19 cellular contexts compared by ENCODE assay signal in the genomic region with DNA sequence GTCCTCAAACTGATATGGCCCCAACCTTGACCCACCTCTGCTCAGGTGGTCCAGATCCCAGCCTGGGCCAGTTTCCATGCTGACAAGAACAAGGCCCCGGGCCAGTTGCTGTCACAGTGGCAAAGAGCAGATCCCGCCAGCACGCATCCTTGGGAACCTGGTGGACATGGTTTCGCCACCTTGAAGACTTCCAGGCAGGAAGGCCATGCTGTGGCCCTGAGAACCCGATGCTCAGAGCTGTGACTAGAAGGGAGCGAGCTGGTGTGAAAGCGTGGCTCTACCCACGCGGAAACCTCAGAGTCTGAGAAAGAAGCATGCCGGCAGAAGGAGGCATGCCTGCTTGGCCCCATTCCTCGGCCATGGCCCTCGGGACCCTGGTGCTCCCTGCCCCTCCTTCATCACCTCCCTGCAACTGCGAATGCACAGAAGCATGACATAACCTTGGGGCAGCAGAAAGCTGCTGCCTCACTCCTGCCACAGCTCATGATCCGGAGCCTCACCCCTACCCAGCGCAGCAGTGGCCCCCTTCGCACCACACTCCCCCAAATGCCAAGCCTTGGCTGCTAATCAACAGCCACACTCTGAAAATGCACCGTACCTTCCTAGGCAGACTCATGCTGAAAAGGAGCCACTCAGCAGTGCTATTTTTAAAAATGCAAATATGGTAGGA. TPM values are rescaled to one million over a fixed set of nuclear protein-coding genes. Genes with fewer than 3 reads are reported as not detected.
A peak's percentile ranks its signal among the peaks of the same experiment; 100 is the strongest.
DNase-seq lines count a peak whose midpoint lies in the region; ATAC-seq and TF ChIP-seq lines count a peak whose summit lies in the region.
"Had no signal": no experiment of that assay in that cellular context is flagged by ENCODE, and none has a peak within 500 bp of the region (broad histone marks: within the 10 kb centered on the region; RNA-seq: fewer than 3 reads in every experiment).

No MANE protein-coding gene starts in this region.

- no peaks in the 10 kb centered on the region for H3K36me3 ChIP-seq in right atrium auricular region
- H3K36me3 ChIP-seq: adrenal gland had no signal

- no peak overlapping the region for H3K4me3 Mint-ChIP-seq in stimulated activated memory B cell treated with anti-CD40 and anti-IgM and Interleukin-4, amounts not matched to agents 10 μg/mL and 1 μg/mL and 100 μg/mL, for 72 hours

- peak; percentile 45 for ATAC-seq in stimulated activated memory B cell treated with anti-CD40 and anti-IgM and Interleukin-4, amounts not matched to agents 10 μg/mL and 1 μg/mL and 100 μg/mL, for 72 hours
- ATAC-seq: PC-3 had no signal

- H3K4me1 ChIP-seq in right atrium auricular region = peaks cover 0 to 55% of the 10 kb centered on the region in 2 donors

- DNase-seq in SKM-1 treated with dmso at 0.1 percent for 144 hours (lab: John Stamatoyannopoulos, UW; ENCODE audit: unreplicated experiment) (peak; percentile 46), SKM-1 (lab: John Stamatoyannopoulos, UW; ENCODE audit: unreplicated experiment) (no peak), right atrium auricular region (ENCODE audit: low spot score) (no peak), lower leg skin (ENCODE audit: low spot score in 2 of 2) (no peak), kidney tubule cell (ENCODE audit: low spot score) (no peak), NCI-H1930 (lab: John Stamatoyannopoulos, UW) (no peak)
- DNase-seq: ACHN; activated CD4-positive, CD25-positive, alpha-beta regulatory T cell treated with anti-CD3 and anti-CD28 coated beads, Interleukin-2, amount 50 U/mL, for 72 hours; H7; mesenchymal stem cell; PC-3; T-helper 1 cell had no signal

- TF ChIP-seq CTCF in right atrium auricular region (IDR thresholded peaks at IDR 0.05) (no peak), lower leg skin (IDR thresholded peaks at IDR 0.05) (no peak)

- WGBS in lower leg skin, 2 donors = 78 to 86% methylated on average over 17 of the region's 17 CpGs

- H3K4me3 ChIP-seq in right atrium auricular region (no peak overlapping the region), lower leg skin (ENCODE audit: low read depth, poor library complexity, severe bottlenecking) (no peak overlapping the region)
- H3K4me3 ChIP-seq: adrenal gland, tibial nerve had no signal

- H3K4me1 Mint-ChIP-seq in stimulated activated memory B cell treated with anti-CD40 and anti-IgM and Interleukin-4, amounts not matched to agents 10 μg/mL and 1 μg/mL and 100 μg/mL, for 72 hours = peaks cover 58% of the 10 kb centered on the region

- H3K27ac ChIP-seq in angular gyrus (ENCODE audit: low read depth, low read length) (peak overlapping the region; percentile 71), right atrium auricular region (peak overlapping the region; percentile 67 to 77)
- H3K27ac ChIP-seq: tibial nerve had no signal

- H3K36me3 Mint-ChIP-seq in stimulated activated memory B cell treated with anti-CD40 and anti-IgM and Interleukin-4, amounts not matched to agents 10 μg/mL and 1 μg/mL and 100 μg/mL, for 72 hours = peaks cover 29% of the 10 kb centered on the region

- TF ChIP-seq POLR2A in lower leg skin (IDR thresholded peaks at IDR 0.05) = no peak

- no peaks in the 10 kb centered on the region for H3K27me3 Mint-ChIP-seq in stimulated activated memory B cell treated with anti-CD40 and anti-IgM and Interleukin-4, amounts not matched to agents 10 μg/mL and 1 μg/mL and 100 μg/mL, for 72 hours

- intact Hi-C loops in lower leg skin (cut with DNase I; ENCODE audit: low total_unique reads) = no loop called here

- no peaks in the 10 kb centered on the region for H3K9me3 ChIP-seq in right atrium auricular region
- H3K9me3 ChIP-seq: adrenal gland, tibial nerve had no signal

- peak overlapping the region; percentile 64 for H3K27ac Mint-ChIP-seq in stimulated activated memory B cell treated with anti-CD40 and anti-IgM and Interleukin-4, amounts not matched to agents 10 μg/mL and 1 μg/mL and 100 μg/mL, for 72 hours

- H3K27me3 ChIP-seq in right atrium auricular region = no peaks in the 10 kb centered on the region
- H3K27me3 ChIP-seq: adrenal gland, tibial nerve had no signal

- H3K9me3 Mint-ChIP-seq in stimulated activated memory B cell treated with anti-CD40 and anti-IgM and Interleukin-4, amounts not matched to agents 10 μg/mL and 1 μg/mL and 100 μg/mL, for 72 hours = no peaks in the 10 kb centered on the region

RNA-seq across cellular contexts. Expression of gene UBE2O, which starts 33.2 kb away (rescaled TPM):
- total RNA-seq in right atrium auricular region = 10 to 100 TPM; 19.5 to 21.8 TPM
- total RNA-seq in lower leg skin = 10 to 100 TPM; 20.3 to 52.0 (median 26.0) TPM

RNA-seq across cellular contexts. Expression of gene SPHK1, which starts 35.3 kb away (rescaled TPM):
- 10 to 100 TPM in 1 of 2 donors, 1 to 10 TPM in 1; 6.4 to 16.8 TPM for total RNA-seq in right atrium auricular region
- total RNA-seq in lower leg skin = 10 to 100 TPM in 3 of 4 donors, 1 to 10 TPM in 1; 9.7 to 35.6 (median 18.3) TPM

RNA-seq across cellular contexts. Expression of gene AANAT, which starts 47.7 kb away (rescaled TPM):
- not detected for total RNA-seq in right atrium auricular region
- not detected for total RNA-seq in lower leg skin
- total RNA-seq: adrenal gland, dermis microvascular lymphatic vessel endothelial cell, M059J, omental fat pad, PC-3, tibial nerve had no signal
